In genomic region chr11:18540207-18541009, GRCh38 we compare ENCODE assay signal across 9 cellular contexts. TPM values are rescaled to one million over a fixed set of nuclear protein-coding genes. Genes with fewer than 3 reads are reported as not detected.
DNase-seq lines count a peak whose midpoint lies in the region; ATAC-seq and TF ChIP-seq lines count a peak whose summit lies in the region.
"Had no signal": no experiment of that assay in that cellular context is flagged by ENCODE, and none has a peak within 500 bp of the region (broad histone marks: within the 10 kb centered on the region; RNA-seq: fewer than 3 reads in every experiment).

No MANE protein-coding gene starts in this region.

- no peaks in the 10 kb centered on the region for H3K9me3 ChIP-seq in H9 (ENCODE audit: control insufficient read depth, low read depth, low read length)
- H3K9me3 ChIP-seq: SJSA1 had no signal

- no peak overlapping the region for H3K27ac Mint-ChIP-seq in H9

- H2AFZ ChIP-seq in H9 (ENCODE audit: low read length) = no peak overlapping the region

- TF ChIP-seq CTCF in H9 (conservative IDR thresholded peaks at IDR 0.05) (peak; percentile 57; the same call in 2 of the 3 replicates), RWPE1 (conservative IDR thresholded peaks at IDR 0.05; ENCODE audit: low read depth) (peak; percentile 45), fibroblast of villous mesenchyme (IDR thresholded peaks at IDR 0.05; ENCODE audit: insufficient read depth, low read depth, low read length) (peak; percentile 44)

- no peak overlapping the region for H3K14ac ChIP-seq in H9 (ENCODE audit: insufficient read depth, low read length)

- no peak overlapping the region for H3K4ac ChIP-seq in H9 (ENCODE audit: low read depth, low read length)

- no peak overlapping the region for H4K91ac ChIP-seq in H9 (ENCODE audit: insufficient read length, low read depth, low read length)

- H3K18ac ChIP-seq in H9 (ENCODE audit: insufficient read length, low read depth, low read length) = no peak overlapping the region

- H3K4me1 Mint-ChIP-seq in H9 = no peaks in the 10 kb centered on the region

- no peak overlapping the region for H2BK15ac ChIP-seq in H9 (ENCODE audit: low read depth, low read length)

- no peak overlapping the region for H3T11ph ChIP-seq in H9 (ENCODE audit: low read length)

- no peak overlapping the region for H3K27ac ChIP-seq in H9 (ENCODE audit: insufficient read length, low read depth, low read length)
- H3K27ac ChIP-seq in RWPE1 = no peak overlapping the region
- H3K27ac ChIP-seq: SJSA1 had no signal

- DNase-seq in DMS53 treated with DMSO at 0.1 percent for 48 hours (lab: John Stamatoyannopoulos, UW; ENCODE audit: unreplicated experiment) (peak; percentile 48), H9 (no peak), RWPE1 (ENCODE audit: low spot score) (peak; percentile 40), fibroblast of villous mesenchyme (ENCODE audit: low read depth) (peak; percentile 26), AG20443 (ENCODE audit: low spot score) (no peak), NCI-H446 treated with DMSO at 0.1 percent for 48 hours (lab: John Stamatoyannopoulos, UW) (no peak), medulla oblongata (ENCODE audit: extremely low spot score) (no peak)

- no peak overlapping the region for H2BK12ac ChIP-seq in H9 (ENCODE audit: insufficient read length, low read depth, low read length)

- no peaks in the 10 kb centered on the region for H4K20me1 ChIP-seq in H9 (ENCODE audit: control insufficient read depth, insufficient read depth, insufficient read length)

- no peak for ATAC-seq in GM21737 (IDR thresholded peaks at IDR 0.05; ENCODE audit: unreplicated experiment)

- CTCF ChIA-PET in RWPE1 (lab: Yijun Ruan, JAX) = interaction anchor here (0.6 to 1.4 kb wide), 11 partner anchors 9 to 262 kb away, joined by 3 to 6 read pairs (median 3); partner anchors contain the start of gene UEVLD

- POLR2A ChIA-PET in RWPE1 (lab: Yijun Ruan, JAX; ENCODE audit: low non-redundant PET) = no interaction called here

- no peaks in the 10 kb centered on the region for H3K27me3 Mint-ChIP-seq in H9 (ENCODE audit: low read depth)

- no peak overlapping the region for H4K5ac ChIP-seq in H9 (ENCODE audit: insufficient read length, low read depth, low read length)

- H3K79me2 ChIP-seq in H9 (ENCODE audit: insufficient read depth, low read length) = no peaks in the 10 kb centered on the region

- H2BK5ac ChIP-seq in H9 (ENCODE audit: insufficient read length, low read length) = no peak overlapping the region

- H3K4me1 ChIP-seq in H9 (ENCODE audit: insufficient read depth, low read length) = no peaks in the 10 kb centered on the region
- H3K4me1 ChIP-seq: SJSA1 had no signal

- H3K4me3 ChIP-seq in fibroblast of villous mesenchyme (ENCODE audit: low read depth, low read length) = no peak overlapping the region
- H3K4me3 ChIP-seq: SJSA1 had no signal

- H3K4me2 ChIP-seq in H9 (ENCODE audit: insufficient read depth, insufficient read length, low read length) = no peak overlapping the region

- H3K79me1 ChIP-seq in H9 (ENCODE audit: insufficient read depth, low read depth, low read length, poor library complexity, severe bottlenecking) = no peaks in the 10 kb centered on the region

- no peak overlapping the region for H3K9ac ChIP-seq in H9 (ENCODE audit: extremely low read depth, insufficient read length, low read length)

- H3K23ac ChIP-seq in H9 (ENCODE audit: insufficient read length, low read depth, low read length) = no peak overlapping the region

- H3K27me3 ChIP-seq in H9 (ENCODE audit: insufficient read depth, low read length) = no peaks in the 10 kb centered on the region
- H3K27me3 ChIP-seq: SJSA1 had no signal

- no peak overlapping the region for H3K56ac ChIP-seq in H9 (ENCODE audit: insufficient read length, low read depth, low read length)

- no peaks in the 10 kb centered on the region for H3K23me2 ChIP-seq in H9 (ENCODE audit: insufficient read length, low read depth, low read length, poor library complexity, severe bottlenecking)

- H2AK5ac ChIP-seq in H9 (ENCODE audit: insufficient read length, low read length) = no peak overlapping the region

- no peaks in the 10 kb centered on the region for H3K9me3 Mint-ChIP-seq in H9

- H3K36me3 Mint-ChIP-seq in H9 (ENCODE audit: insufficient read depth in 1 of 3, low read depth in 3 of 3) = peaks cover 0 to 5% (median 4%) of the 10 kb centered on the region in 3 experiments; a peak in 2 of 7 replicates

- no peak overlapping the region for H3K4me3 Mint-ChIP-seq in H9

- H2BK120ac ChIP-seq in H9 (ENCODE audit: low read depth, low read length, poor library complexity, severe bottlenecking) = no peak overlapping the region

- H2BK20ac ChIP-seq in H9 (ENCODE audit: low read depth, low read length, poor library complexity, severe bottlenecking) = no peak overlapping the region

- WGBS in H9 (ENCODE audit: extremely low coverage, insufficient read length, low lambda C conversion rate) = no CpG with 5 or more reads among the region's 1 CpG

- no peak overlapping the region for H4K8ac ChIP-seq in H9 (replicated peaks; ENCODE audit: insufficient read length, low read depth, low read length)

RNA-seq across cellular contexts. Expression of gene TSG101, which starts 13.7 kb away (rescaled TPM):
- total RNA-seq in H9 (2021) (48.1 and 50.3 TPM in 2 replicates), fibroblast of villous mesenchyme (46.1 and 60.9 TPM in 2 replicates)

RNA-seq across cellular contexts. Expression of gene UEVLD, which starts 48.1 kb away (rescaled TPM):
- 7.8 and 7.9 TPM in 2 replicates for total RNA-seq in H9 (2021)
- 27.7 and 33.2 TPM in 2 replicates for total RNA-seq in fibroblast of villous mesenchyme

RNA-seq across cellular contexts. Expression of gene MISFA, which starts 59.2 kb away (rescaled TPM):
- 2.8 and 3.7 TPM in 2 replicates for total RNA-seq in H9 (2021)
- total RNA-seq in fibroblast of villous mesenchyme = under 0.01 and 0.32 TPM in 2 replicates

Comparison
In these comparisons a context has a peak if more than half of its experiments do, and no peak if none do; other contexts are left out.
1. DNase-seq: peak in DMS53 treated with DMSO at 0.1 percent for 48 hours (single experiment), RWPE1 (single experiment) and fibroblast of villous mesenchyme (single experiment); none in H9 (single experiment), AG20443 (single experiment), NCI-H446 treated with DMSO at 0.1 percent for 48 hours (single experiment) and medulla oblongata (single experiment).
2. Peak in every context shown above with its lines, with median percentiles within 50 percentile points of each other: CTCF ChIP-seq.